Comparison of ENCODE assay signal across 7 cellular contexts in genomic region chr1:46242918-46243317, GRCh38.
"Had no signal": no experiment of that assay in that cellular context is flagged by ENCODE, and none has a peak within 500 bp of the region (broad histone marks: within the 10 kb centered on the region; RNA-seq: fewer than 3 reads in every experiment).

No MANE protein-coding gene starts in this region.

- H3K27ac Mint-ChIP-seq: GM23338, H9, HFFc6 had no signal

- DNase-seq: H9, HCEC 1CT, HFFc6, IMR-90, KBM-7 had no signal

- H3K4me3 ChIP-seq: GM23338 had no signal

- H2AFZ ChIP-seq: GM23338 had no signal

- H3K4me2 ChIP-seq: GM23338 had no signal

- H3K27ac ChIP-seq: HL-60 had no signal

- H3K4me1 Mint-ChIP-seq: GM23338 had no signal

- H3K4me3 Mint-ChIP-seq: GM23338, H9, HFFc6 had no signal
